Comparison of ENCODE assay signal across 9 cellular contexts in genomic region chr2:10935953-10936942, GRCh38. TPM values are rescaled to one million over a fixed set of nuclear protein-coding genes. Genes with fewer than 3 reads are reported as not detected.
DNase-seq lines count a peak whose midpoint lies in the region; ATAC-seq lines count a peak whose summit lies in the region.
"Had no signal": no experiment of that assay in that cellular context is flagged by ENCODE, and none has a peak within 500 bp of the region (broad histone marks: within the 10 kb centered on the region; RNA-seq: fewer than 3 reads in every experiment).

No MANE protein-coding gene starts in this region.

- ATAC-seq in GM19395 (IDR thresholded peaks at IDR 0.05; ENCODE audit: unreplicated experiment) (no peak), HG03280 (IDR thresholded peaks at IDR 0.05; ENCODE audit: unreplicated experiment) (no peak)

- DNase-seq in GM03348 (ENCODE audit: low spot score), result peak; percentile 85
- peak; percentile 23 for DNase-seq in NCI-H146 treated with DMSO at 0.1 percent for 48 hours (lab: John Stamatoyannopoulos, UW; ENCODE audit: unreplicated experiment)
- DNase-seq in dedifferentiated amniotic fluid mesenchymal stem cell (ENCODE audit: extremely low spot score), result peak; percentile 83
- DNase-seq in myocyte (ENCODE audit: low read depth), result peak; percentile 72
- DNase-seq in NCI-H526 (lab: John Stamatoyannopoulos, UW), result no peak
- no peak for DNase-seq in NCI-H2227 (lab: John Stamatoyannopoulos, UW; ENCODE audit: unreplicated experiment)
- DNase-seq: NCI-H1694 treated with DMSO at 0.1 percent for 48 hours had no signal

RNA-seq across cellular contexts. Expression of gene KCNF1, which starts 24.5 kb away (rescaled TPM):
- 0.16 and 0.73 TPM in 2 replicates for total RNA-seq in myocyte
- 0.03 TPM for polyA plus RNA-seq in myocyte (2012)

Comparison
In these comparisons a context has a peak if more than half of its experiments do, and no peak if none do; other contexts are left out.
1. DNase-seq: peak in GM03348 (single experiment), NCI-H146 treated with DMSO at 0.1 percent for 48 hours (single experiment), dedifferentiated amniotic fluid mesenchymal stem cell (single experiment) and myocyte (single experiment); none in NCI-H526 (0 of 2) and NCI-H2227 (single experiment).